Comparison of ENCODE assay signal across 17 cellular contexts in genomic region chr4:185361872-185362271, GRCh38. TPM values are rescaled to one million over a fixed set of nuclear protein-coding genes. Genes with fewer than 3 reads are reported as not detected.
DNase-seq lines count a peak whose midpoint lies in the region; ATAC-seq and TF ChIP-seq lines count a peak whose summit lies in the region.
"Had no signal": no experiment of that assay in that cellular context is flagged by ENCODE, and none has a peak within 500 bp of the region (broad histone marks: within the 10 kb centered on the region; RNA-seq: fewer than 3 reads in every experiment).

No MANE protein-coding gene starts in this region.

- H3K36me3 ChIP-seq in ascending aorta: no peaks in the 10 kb centered on the region
- H3K36me3 ChIP-seq in naive thymus-derived CD4-positive, alpha-beta T cell (ENCODE audit: control insufficient read depth in 2 of 3, insufficient read depth in 3 of 3, low read length in 3 of 3): no peaks in the 10 kb centered on the region
- H3K36me3 ChIP-seq: BE2C had no signal

- POLR2A ChIA-PET in naive thymus-derived CD4-positive, alpha-beta T cell (lab: Charles Lee): no interaction called here

- H3K9me3 Mint-ChIP-seq in H9: no peaks in the 10 kb centered on the region
- no peaks in the 10 kb centered on the region for H3K9me3 Mint-ChIP-seq in naive thymus-derived CD4-positive, alpha-beta T cell
- H3K9me3 Mint-ChIP-seq: CD8-positive, alpha-beta memory T cell; IgD-negative memory B cell had no signal

- H2BK15ac ChIP-seq in H9 (ENCODE audit: low read depth, low read length): no peak overlapping the region

- no peak overlapping the region for H3K4me2 ChIP-seq in H9 (ENCODE audit: insufficient read depth, insufficient read length, low read length)
- H3K4me2 ChIP-seq: A549 had no signal

- no peak overlapping the region for H2BK120ac ChIP-seq in H9 (ENCODE audit: low read depth, low read length, poor library complexity, severe bottlenecking)

- H3T11ph ChIP-seq in H9 (ENCODE audit: low read length): no peak overlapping the region

- no peak overlapping the region for H2AFZ ChIP-seq in H9 (ENCODE audit: low read length)

- H2BK20ac ChIP-seq in H9 (ENCODE audit: low read depth, low read length, poor library complexity, severe bottlenecking): no peak overlapping the region

- no peak overlapping the region for H2AK5ac ChIP-seq in H9 (ENCODE audit: insufficient read length, low read length)

- no CpG with 5 or more reads among the region's 3 CpGs for WGBS in H9 (ENCODE audit: extremely low coverage, insufficient read length, low lambda C conversion rate)

- H3K14ac ChIP-seq in H9 (ENCODE audit: insufficient read depth, low read length): no peak overlapping the region

- TF ChIP-seq CTCF in H9 (conservative IDR thresholded peaks at IDR 0.05): no peak
- TF ChIP-seq CTCF in ascending aorta (IDR thresholded peaks at IDR 0.05): no peak

- no peaks in the 10 kb centered on the region for H3K27me3 Mint-ChIP-seq in H9 (ENCODE audit: low read depth)
- H3K27me3 Mint-ChIP-seq in naive thymus-derived CD4-positive, alpha-beta T cell: no peaks in the 10 kb centered on the region
- H3K27me3 Mint-ChIP-seq: CD8-positive, alpha-beta memory T cell; IgD-negative memory B cell had no signal

- no peak overlapping the region for H3K9ac ChIP-seq in H9 (ENCODE audit: extremely low read depth, insufficient read length, low read length)

- H3K56ac ChIP-seq in H9 (ENCODE audit: insufficient read length, low read depth, low read length): no peak overlapping the region

- H3K79me1 ChIP-seq in H9 (ENCODE audit: insufficient read depth, low read depth, low read length, poor library complexity, severe bottlenecking): no peaks in the 10 kb centered on the region

- H2BK12ac ChIP-seq in H9 (ENCODE audit: insufficient read length, low read depth, low read length): no peak overlapping the region

- peak overlapping the region in 2 of 3 experiments; percentile 54 to 64; a peak in 3 of 7 replicates for H3K27ac Mint-ChIP-seq in H9
- no peak overlapping the region for H3K27ac Mint-ChIP-seq in naive thymus-derived CD4-positive, alpha-beta T cell
- H3K27ac Mint-ChIP-seq: CD8-positive, alpha-beta memory T cell; IgD-negative memory B cell had no signal

- H4K8ac ChIP-seq in H9 (replicated peaks; ENCODE audit: insufficient read length, low read depth, low read length): no peak overlapping the region

- H4K20me1 ChIP-seq in H9 (ENCODE audit: control insufficient read depth, insufficient read depth, insufficient read length): no peaks in the 10 kb centered on the region

- no peaks in the 10 kb centered on the region for H3K9me3 ChIP-seq in H9 (ENCODE audit: control insufficient read depth, low read depth, low read length)
- H3K9me3 ChIP-seq in ascending aorta: no peaks in the 10 kb centered on the region
- H3K9me3 ChIP-seq in naive thymus-derived CD4-positive, alpha-beta T cell (ENCODE audit: control insufficient read depth in 2 of 3, low read length in 3 of 3): no peaks in the 10 kb centered on the region
- H3K9me3 ChIP-seq: A549, BE2C, Caco-2 had no signal

- H3K18ac ChIP-seq in H9 (ENCODE audit: insufficient read length, low read depth, low read length): no peak overlapping the region

- DNase-seq in H9: no peak
- peak in 1 of 2 donors; percentile 33 for DNase-seq in ascending aorta (ENCODE audit: low spot score in 2 of 2)
- DNase-seq in left lobe of liver (ENCODE audit: low spot score): peak; percentile 71
- no peak for DNase-seq in naive thymus-derived CD4-positive, alpha-beta T cell
- no peak for DNase-seq in islet precursor cell
- DNase-seq: BE2C; Caco-2; CD8-positive, alpha-beta memory T cell; DMS53; GF-D8; KG1 had no signal

- no peak overlapping the region for H2BK5ac ChIP-seq in H9 (ENCODE audit: insufficient read length, low read length)

- peaks cover 2 to 38% (median 15%) of the 10 kb centered on the region in 3 experiments; a peak in 5 of 7 replicates for H3K36me3 Mint-ChIP-seq in H9 (ENCODE audit: insufficient read depth in 1 of 3, low read depth in 3 of 3)
- H3K36me3 Mint-ChIP-seq in naive thymus-derived CD4-positive, alpha-beta T cell: peaks cover 0 to 39% (median 5%) of the 10 kb centered on the region in 5 donors

- intact Hi-C loops in ascending aorta (cut with DNase I): no loop called here
- intact Hi-C loops in naive thymus-derived CD4-positive, alpha-beta T cell (cut with micrococcal nuclease): no loop called here

- no peak overlapping the region for H3K23ac ChIP-seq in H9 (ENCODE audit: insufficient read length, low read depth, low read length)

- H3K27ac ChIP-seq in H9 (ENCODE audit: insufficient read length, low read depth, low read length): no peak overlapping the region
- H3K27ac ChIP-seq in ascending aorta: peak overlapping the region; percentile 66 to 84
- H3K27ac ChIP-seq in naive thymus-derived CD4-positive, alpha-beta T cell (ENCODE audit: low read depth, low read length): no peak overlapping the region
- H3K27ac ChIP-seq: A549, C4-2B had no signal

- CTCF ChIA-PET in naive thymus-derived CD4-positive, alpha-beta T cell (lab: Charles Lee): no interaction called here

- no peak overlapping the region for H3K4me3 ChIP-seq in ascending aorta
- no peak overlapping the region for H3K4me3 ChIP-seq in naive thymus-derived CD4-positive, alpha-beta T cell (ENCODE audit: low read length)
- H3K4me3 ChIP-seq: A549 had no signal

- H3K4me1 ChIP-seq in H9 (ENCODE audit: insufficient read depth, low read length): no peaks in the 10 kb centered on the region
- peaks cover 7 to 53% of the 10 kb centered on the region in 2 donors for H3K4me1 ChIP-seq in ascending aorta
- no peaks in the 10 kb centered on the region for H3K4me1 ChIP-seq in naive thymus-derived CD4-positive, alpha-beta T cell (ENCODE audit: control insufficient read depth in 2 of 2, insufficient read depth in 2 of 2, low read length in 2 of 2)

- H4K91ac ChIP-seq in H9 (ENCODE audit: insufficient read length, low read depth, low read length): no peak overlapping the region

- peaks cover 3 to 4% of the 10 kb centered on the region in 2 experiments; a peak in 3 of 4 replicates for H3K4me1 Mint-ChIP-seq in H9
- H3K4me1 Mint-ChIP-seq in naive thymus-derived CD4-positive, alpha-beta T cell: no peaks in the 10 kb centered on the region
- H3K4me1 Mint-ChIP-seq: CD8-positive, alpha-beta memory T cell had no signal

- ATAC-seq in left lobe of liver (peak; percentile 87), GM18517 (IDR thresholded peaks at IDR 0.05; ENCODE audit: unreplicated experiment) (no peak), HG02759 (IDR thresholded peaks at IDR 0.05; ENCODE audit: unreplicated experiment) (no peak)
- no peak for ATAC-seq in naive thymus-derived CD4-positive, alpha-beta T cell
- ATAC-seq: A549, HCT116 had no signal

- no peak overlapping the region for H3K4ac ChIP-seq in H9 (ENCODE audit: low read depth, low read length)

- no peaks in the 10 kb centered on the region for H3K23me2 ChIP-seq in H9 (ENCODE audit: insufficient read length, low read depth, low read length, poor library complexity, severe bottlenecking)

- no peak overlapping the region for H3K4me3 Mint-ChIP-seq in H9
- H3K4me3 Mint-ChIP-seq in naive thymus-derived CD4-positive, alpha-beta T cell: no peak overlapping the region
- H3K4me3 Mint-ChIP-seq: CD8-positive, alpha-beta memory T cell; IgD-negative memory B cell had no signal

- H3K79me2 ChIP-seq in H9 (ENCODE audit: insufficient read depth, low read length): no peaks in the 10 kb centered on the region

- no peak overlapping the region for H4K5ac ChIP-seq in H9 (ENCODE audit: insufficient read length, low read depth, low read length)

- H3K27me3 ChIP-seq in H9 (ENCODE audit: insufficient read depth, low read length) (no peaks in the 10 kb centered on the region), ascending aorta (no peaks in the 10 kb centered on the region)
- no peaks in the 10 kb centered on the region for H3K27me3 ChIP-seq in naive thymus-derived CD4-positive, alpha-beta T cell (ENCODE audit: control insufficient read depth in 2 of 2, insufficient read depth in 2 of 2, low read length in 2 of 2)
- H3K27me3 ChIP-seq: BE2C had no signal

RNA-seq across cellular contexts. Expression of gene LRP2BP, which starts 33.9 kb away (rescaled TPM):
- total RNA-seq in H9 (2021): 0.20 and 0.46 TPM in 2 replicates
- total RNA-seq in ascending aorta: 0.53 TPM
- 0.23 TPM for total RNA-seq in left lobe of liver
- total RNA-seq in naive thymus-derived CD4-positive, alpha-beta T cell: 1 to 10 TPM in 4 of 5 experiments, under 1 TPM in 1; 0.82 to 2.4 (median 1.7) TPM
- under 1 TPM; 0.58 to 0.79 TPM for polyA plus RNA-seq in naive thymus-derived CD4-positive, alpha-beta T cell

RNA-seq across cellular contexts. Expression of gene ANKRD37, which starts 34.8 kb away (rescaled TPM):
- 3.7 and 5.0 TPM in 2 replicates for total RNA-seq in H9 (2021)
- 1.9 TPM for total RNA-seq in ascending aorta
- total RNA-seq in left lobe of liver: 5.7 TPM
- 10 to 100 TPM in 3 of 5 experiments, 1 to 10 TPM in 2; 3.2 to 18.6 (median 10.9) TPM for total RNA-seq in naive thymus-derived CD4-positive, alpha-beta T cell
- polyA plus RNA-seq in naive thymus-derived CD4-positive, alpha-beta T cell: 1 to 10 TPM; 8.0 to 8.5 TPM

Comparison
In these comparisons a context has a peak if more than half of its experiments do, and no peak if none do; other contexts are left out.
1. H3K27ac ChIP-seq: peak in ascending aorta (2 of 2); none in H9 (single experiment) and naive thymus-derived CD4-positive, alpha-beta T cell (single experiment).
2. H3K27ac Mint-ChIP-seq: peak in H9 (2 of 3); none in naive thymus-derived CD4-positive, alpha-beta T cell (0 of 9).